In the genomic region with DNA sequence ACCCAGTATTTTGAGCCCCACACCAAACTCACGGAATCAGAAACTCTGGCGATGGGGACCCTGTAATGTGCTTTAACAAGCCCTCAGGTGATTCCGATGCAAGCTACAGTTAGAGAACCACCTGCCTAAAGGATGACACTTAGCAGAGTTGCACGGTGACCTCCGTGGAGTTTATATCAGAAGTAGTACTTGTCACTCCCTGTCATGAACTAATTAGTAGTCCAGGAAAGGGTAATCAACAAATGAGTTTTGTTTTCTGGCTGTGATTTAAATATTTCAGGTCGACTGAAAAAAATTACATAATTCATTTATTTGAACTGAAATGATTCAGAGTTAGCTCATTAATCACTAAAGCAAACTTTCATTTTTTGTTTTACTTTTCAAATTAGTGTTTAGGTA, we compare ENCODE assay signal across 16 cellular contexts. TPM values are rescaled to one million over a fixed set of nuclear protein-coding genes. Genes with fewer than 3 reads are reported as not detected.
DNase-seq lines count a peak whose midpoint lies in the region; ATAC-seq, FAIRE-seq and TF ChIP-seq lines count a peak whose summit lies in the region.
"Had no signal": no experiment of that assay in that cellular context is flagged by ENCODE, and none has a peak within 500 bp of the region (broad histone marks: within the 10 kb centered on the region; RNA-seq: fewer than 3 reads in every experiment).

No MANE protein-coding gene starts in this region.

- H3K4me2 ChIP-seq in OCI-LY3 (ENCODE audit: low read length) (peak overlapping the region; percentile 64), H1 (ENCODE audit: insufficient read depth in 1 of 2, low read depth in 2 of 2, low read length in 2 of 2) (0 out of 4 replicates have a peak overlapping the region, but pooled peaks of 1 of the 2 experiments have one; percentile 2)

- FAIRE-seq in H1 (lab: Jason Lieb, UNC) (no peak), H54 (lab: Jason Lieb, UNC) (no peak)

- H3K14ac ChIP-seq in H1 (ENCODE audit: insufficient read length) = no peak overlapping the region

- WGBS in H1 (ENCODE audit: extremely low coverage in 1 of 2, insufficient coverage in 1 of 2, insufficient read length in 1 of 2, insufficient replicate concordance in 2 of 2, low coverage in 1 of 2, low lambda C conversion rate in 2 of 2, missing lambda C conversion rate in 1 of 2), 2 experiments = 86% methylated on average over 6 of the region's 6 CpGs; no CpG with 5 or more reads in 1 of the 2 experiments

- H3K27ac ChIP-seq in OCI-LY3 (ENCODE audit: low read length) (peak overlapping the region; percentile 79), H1 (ENCODE audit: low read depth, low read length) (no peak overlapping the region), rectal smooth muscle tissue (ENCODE audit: low read depth, low read length) (no peak overlapping the region)
- H3K27ac ChIP-seq: adrenal gland, epithelial cell of prostate, GM23248, uterus, VCaP had no signal

- H3K23ac ChIP-seq in H1 (ENCODE audit: insufficient read length) = no peak overlapping the region

- no peak for TF ChIP-seq POLR2A in H1 (IDR thresholded peaks at IDR 0.05; ENCODE audit: control extremely low read depth in 1 of 2, low read depth in 2 of 2, low read length in 2 of 2)
- TF ChIP-seq POLR2A in H54 (IDR thresholded peaks at IDR 0.05; ENCODE audit: low read depth, low read length) = no peak

- H3K9ac ChIP-seq in OCI-LY3 (ENCODE audit: low read length) (peak overlapping the region; percentile 26), H1 (replicated peaks in 1 of 4; ENCODE audit: extremely low read depth in 1 of 4, low read depth in 3 of 4, low read length in 3 of 4) (no peak overlapping the region), rectal smooth muscle tissue (ENCODE audit: low read length) (no peak overlapping the region)

- CTCF ChIA-PET in H1 (lab: Charles Lee; ENCODE audit: partially characterized antibody) = interaction anchor here (0.6 to 11.1 kb wide), 30 partner anchors 8 to 1218 kb away, joined by 3 to 119 read pairs (median 4); no protein-coding TSS in a partner anchor

- ATAC-seq in GM18498 (IDR thresholded peaks at IDR 0.05; ENCODE audit: unreplicated experiment) (no peak), GM19328 (IDR thresholded peaks at IDR 0.05; ENCODE audit: unreplicated experiment) (no peak)

- peak overlapping the region; percentile 90 to 96 (median 94) for H3K27ac Mint-ChIP-seq in IgD-negative memory B cell
- H3K27ac Mint-ChIP-seq: activated CD8-positive, alpha-beta memory T cell treated with anti-CD3 and anti-CD28 coated beads, Interleukin-2, amount 10 ng/mL, durations not matched to agents 7 days and 5 days; stimulated activated naive CD8-positive, alpha-beta T cell treated with anti-CD3 and anti-CD28 coated beads, Interleukin-15, Interleukin-2, amounts not matched to agents 100 ng/mL and 50 ng/mL, for 24 hours had no signal

- H3K4me1 Mint-ChIP-seq in IgD-negative memory B cell = peaks cover 47 to 61% (median 57%) of the 10 kb centered on the region in 3 donors

- no peaks in the 10 kb centered on the region for H3K9me3 ChIP-seq in OCI-LY3 (ENCODE audit: insufficient read depth, low read length)
- H3K9me3 ChIP-seq in H1 (ENCODE audit: insufficient read depth in 2 of 2, low read depth in 1 of 2, low read length in 1 of 2) = no peaks in the 10 kb centered on the region
- H3K9me3 ChIP-seq: adrenal gland, uterus had no signal

- H3K79me2 ChIP-seq in OCI-LY3 (ENCODE audit: low read length) (peaks cover 11% of the 10 kb centered on the region; the same call in 1 of the 2 replicates), H1 (ENCODE audit: control insufficient read depth in 1 of 2, insufficient read depth in 2 of 2, low read length in 2 of 2) (no peaks in the 10 kb centered on the region)

- H2AFZ ChIP-seq in OCI-LY3 (ENCODE audit: low read depth, low read length) (no peak overlapping the region), H1 (ENCODE audit: low read length) (peak overlapping the region; percentile 54; the same call in 1 of the 2 replicates)

- no peak overlapping the region for H2AK5ac ChIP-seq in H1 (ENCODE audit: low read depth, low read length)

- H2BK15ac ChIP-seq in H1 (ENCODE audit: low read length) = no peak overlapping the region

- DNase-seq in H1 (ENCODE audit: low read depth in 1 of 2, low spot score in 2 of 2) (no peak), H54 (ENCODE audit: insufficient read length, low spot score) (no peak)

- H3K27me3 ChIP-seq in OCI-LY3 (ENCODE audit: low read depth, low read length) (no peaks in the 10 kb centered on the region), H1 (replicated peaks in 1 of 4; ENCODE audit: control insufficient read depth in 3 of 4, extremely low read depth in 1 of 4, insufficient read depth in 3 of 4, low read length in 3 of 4) (no peaks in the 10 kb centered on the region), rectal smooth muscle tissue (ENCODE audit: control insufficient read depth, insufficient read depth, low read length) (no peaks in the 10 kb centered on the region)
- H3K27me3 ChIP-seq: adrenal gland, uterus had no signal

- no peak overlapping the region for H3K18ac ChIP-seq in H1 (ENCODE audit: extremely low read depth, low read length)

- peaks cover 30% of the 10 kb centered on the region for H3K36me3 ChIP-seq in OCI-LY3 (replicated peaks; ENCODE audit: low read depth, low read length)
- no peaks in the 10 kb centered on the region for H3K36me3 ChIP-seq in H1 (ENCODE audit: control insufficient read depth in 2 of 4, insufficient read depth in 4 of 4, low read length in 3 of 4)
- no peaks in the 10 kb centered on the region for H3K36me3 ChIP-seq in rectal smooth muscle tissue (ENCODE audit: control insufficient read depth, insufficient read depth, low read length)
- H3K36me3 ChIP-seq: adrenal gland, uterus had no signal

- H4K91ac ChIP-seq in H1 (replicated peaks; ENCODE audit: insufficient read length, low read length) = no peak overlapping the region

- H3K56ac ChIP-seq in H1 (replicated peaks; ENCODE audit: insufficient read length, low read depth, low read length) = no peak overlapping the region

- H3K4me3 ChIP-seq in OCI-LY3 (ENCODE audit: low read length) (peak overlapping the region; percentile 63), H1 (ENCODE audit: extremely low read depth in 1 of 4, insufficient read depth in 2 of 4, low read depth in 3 of 4, low read length in 4 of 4) (no peak overlapping the region), rectal smooth muscle tissue (ENCODE audit: low read length) (peak overlapping the region; percentile 56)

- H3K27me3 Mint-ChIP-seq in IgD-negative memory B cell = no peaks in the 10 kb centered on the region
- H3K27me3 Mint-ChIP-seq: activated CD8-positive, alpha-beta memory T cell treated with anti-CD3 and anti-CD28 coated beads, Interleukin-2, amount 10 ng/mL, durations not matched to agents 7 days and 5 days; stimulated activated naive CD8-positive, alpha-beta T cell treated with anti-CD3 and anti-CD28 coated beads, Interleukin-15, Interleukin-2, amounts not matched to agents 100 ng/mL and 50 ng/mL, for 24 hours had no signal

- TF ChIP-seq EP300 in H1 (IDR thresholded peaks at IDR 0.05; ENCODE audit: borderline replicate concordance in 1 of 2, low read depth in 2 of 2, low read length in 2 of 2) = no peak

- no peak overlapping the region for H2BK20ac ChIP-seq in H1 (ENCODE audit: low read length)

- H4K8ac ChIP-seq in H1 (ENCODE audit: extremely low read depth, insufficient read depth, low read length) = no peak overlapping the region

- H3K36me3 Mint-ChIP-seq in IgD-negative memory B cell = peaks cover 18% of the 10 kb centered on the region
- H3K36me3 Mint-ChIP-seq: activated CD8-positive, alpha-beta memory T cell treated with anti-CD3 and anti-CD28 coated beads, Interleukin-2, amount 10 ng/mL, durations not matched to agents 7 days and 5 days; brain; CD4-positive, CD25-positive, alpha-beta regulatory T cell had no signal

- peaks cover 73% of the 10 kb centered on the region for H3K4me1 ChIP-seq in OCI-LY3 (ENCODE audit: low read length)
- no peaks in the 10 kb centered on the region for H3K4me1 ChIP-seq in H1 (replicated peaks in 1 of 4; ENCODE audit: control insufficient read depth in 3 of 4, insufficient read depth in 4 of 4, low read length in 3 of 4)
- H3K4me1 ChIP-seq in rectal smooth muscle tissue (ENCODE audit: control insufficient read depth, insufficient read depth, low read length) = no peaks in the 10 kb centered on the region
- H3K4me1 ChIP-seq: uterus had no signal

- H2BK12ac ChIP-seq in H1 (ENCODE audit: low read depth, low read length) = no peak overlapping the region

- TF ChIP-seq CTCF in OCI-LY3 (IDR thresholded peaks at IDR 0.05; ENCODE audit: low read depth, low read length) = no peak
- no peak for TF ChIP-seq CTCF in H1 (IDR thresholded peaks at IDR 0.05; ENCODE audit: control extremely low read depth in 1 of 3, insufficient read depth in 1 of 3, low read depth in 1 of 3, low read length in 3 of 3)

- H3K4me3 Mint-ChIP-seq in IgD-negative memory B cell = peak overlapping the region in 3 of 4 donors; percentile 76 to 83 (median 83)

- TF ChIP-seq RAD21 in H1 (IDR thresholded peaks at IDR 0.05 in 1 of 2, conservative IDR thresholded peaks at IDR 0.05 in 1 of 2; ENCODE audit: low read depth in 2 of 2, low read length in 2 of 2) = no peak

- POLR2A ChIA-PET in H1 (lab: Charles Lee; ENCODE audit: partially characterized antibody) = interaction anchor here (0.9 to 1.1 kb wide), 2 partner anchors 127 to 209 kb away, joined by 3 read pairs; no protein-coding TSS in a partner anchor

- H3K23me2 ChIP-seq in H1 (ENCODE audit: low read depth, low read length) = peaks cover 2% of the 10 kb centered on the region; the same call in 1 of the 2 replicates

- peaks cover 0 to 3% (median 0%) of the 10 kb centered on the region in 3 donors for H3K9me3 Mint-ChIP-seq in IgD-negative memory B cell
- H3K9me3 Mint-ChIP-seq: brain; CD4-positive, CD25-positive, alpha-beta regulatory T cell; stimulated activated naive CD8-positive, alpha-beta T cell treated with anti-CD3 and anti-CD28 coated beads, Interleukin-15, Interleukin-2, amounts not matched to agents 100 ng/mL and 50 ng/mL, for 24 hours had no signal

- peaks cover 6% of the 10 kb centered on the region; the same call in 1 of the 2 replicates for H4K20me1 ChIP-seq in OCI-LY3 (ENCODE audit: insufficient read depth, low read length)
- H4K20me1 ChIP-seq in H1 (replicated peaks in 1 of 2; ENCODE audit: control insufficient read depth in 1 of 2, insufficient read depth in 2 of 2, low read length in 2 of 2) = no peaks in the 10 kb centered on the region

- no peak overlapping the region for H2BK120ac ChIP-seq in H1 (replicated peaks; ENCODE audit: low read depth, low read length)

- no peak overlapping the region for H4K5ac ChIP-seq in H1 (ENCODE audit: insufficient read length, low read depth, low read length)

- H3K79me1 ChIP-seq in H1 (ENCODE audit: low read depth, low read length) = no peaks in the 10 kb centered on the region

- no peak overlapping the region for H2BK5ac ChIP-seq in H1 (ENCODE audit: low read depth, low read length)

- no peak overlapping the region for H3K4ac ChIP-seq in H1 (replicated peaks; ENCODE audit: insufficient read length, low read depth, low read length)

RNA-seq across cellular contexts. Expression of gene TMA16, which starts 56.4 kb away (rescaled TPM):
- polyA plus RNA-seq in IgD-negative memory B cell (25.1 TPM), H1 (2011; rRNA removed) (5.7 and 8.0 TPM in 2 replicates)
- total RNA-seq in H1 (2021; fragmentation: NEBNext Ultra II Directional; extraction: Animal tissue kit (Norgen Biotek cat#: 25700)) = 64.2 and 67.3 TPM in 2 replicates
- 24.0 TPM for polyA plus RNA-seq in H1 (2011; cell fraction: cytosol; rRNA removed)
- polyA plus RNA-seq in H1 (2011; cell fraction: nucleus; rRNA removed) = 6.7 TPM
- polyA plus RNA-seq in H1 (2012, experiment 1 of 2) = 46.9 to 68.4 TPM (median 58.2 TPM) in 4 replicates
- 17.2 TPM for polyA plus RNA-seq in H1 (2012, experiment 2 of 2)
- 110 TPM for polyA plus RNA-seq in H1 (2013, experiment 1 of 2)
- 108 TPM for polyA plus RNA-seq in H1 (2013, experiment 2 of 2)
- polyA minus RNA-seq in H1 (2011; rRNA and poly(A)+ RNA removed) = 15.9 and 19.6 TPM in 2 replicates
- 35.2 TPM for polyA minus RNA-seq in H1 (2011; cell fraction: cytosol; rRNA and poly(A)+ RNA removed)
- 106 TPM for polyA minus RNA-seq in H1 (2011; cell fraction: nucleus; rRNA and poly(A)+ RNA removed)

Comparison
In these comparisons a context has a peak if more than half of its experiments do, and no peak if none do; other contexts are left out.
1. H3K4me3 ChIP-seq: peak in OCI-LY3 (single experiment) and rectal smooth muscle tissue (single experiment); none in H1 (0 of 4).